In genomic region chr9:133133680-133134418, GRCh38 we compare ENCODE assay signal across 1 cellular context.
TF ChIP-seq lines count a peak whose summit lies in the region.

No MANE protein-coding gene starts in this region.

TF ChIP-seq in H1, 55 proteins besides CTCF, POLR2A, EP300 and RAD21 (continued from another document):
- no peak for TF ChIP-seq E2F6 (IDR thresholded peaks at IDR 0.05)
- TF ChIP-seq FOSL1 (IDR thresholded peaks at IDR 0.05; ENCODE audit: insufficient read depth, low read depth, low read length) = no peak
- TF ChIP-seq SIX5 (IDR thresholded peaks at IDR 0.05; ENCODE audit: low read depth, low read length) = no peak
- TF ChIP-seq SUZ12 (IDR thresholded peaks at IDR 0.05; ENCODE audit: low read length) = no peak
- no peak for TF ChIP-seq GTF2F1 (IDR thresholded peaks at IDR 0.05; ENCODE audit: borderline replicate concordance, low read depth, low read length)
- TF ChIP-seq SIN3A (conservative IDR thresholded peaks at IDR 0.05 in 1 of 2, IDR thresholded peaks at IDR 0.05 in 1 of 2; ENCODE audit: low read depth in 1 of 2, low read length in 2 of 2) = no peak
- no peak for TF ChIP-seq YY1 (IDR thresholded peaks at IDR 0.05; ENCODE audit: low read depth, low read length)
- TF ChIP-seq POLR2AphosphoS5 (IDR thresholded peaks at IDR 0.05; ENCODE audit: low read depth, low read length) = no peak
- TF ChIP-seq SAP30 (IDR thresholded peaks at IDR 0.05; ENCODE audit: insufficient read depth, insufficient replicate concordance, low read length) = no peak
- no peak for TF ChIP-seq ATF3 (IDR thresholded peaks at IDR 0.05; ENCODE audit: insufficient read depth, low read depth, low read length)
